ENCODE assay signal across 19 cellular contexts in genomic region chr7:28621369-28621807, GRCh38.
DNase-seq lines count a peak whose midpoint lies in the region; ATAC-seq and TF ChIP-seq lines count a peak whose summit lies in the region.
"Had no signal": no experiment of that assay in that cellular context is flagged by ENCODE, and none has a peak within 500 bp of the region (broad histone marks: within the 10 kb centered on the region; RNA-seq: fewer than 3 reads in every experiment).

No MANE protein-coding gene starts in this region.

- H3K9me3 ChIP-seq in heart right ventricle (no peaks in the 10 kb centered on the region), transverse colon (no peaks in the 10 kb centered on the region)
- H3K9me3 ChIP-seq: lower lobe of right lung, upper lobe of left lung had no signal

- intact Hi-C loops in Right ventricle myocardium inferior (cut with DNase I) (no loop called here), cardiac septum (cut with DNase I) (loop anchor here (5.0 to 10.0 kb wide), 3 partner anchors 66 to 327 kb away; partner anchors contain the start of gene CREB5), heart right ventricle (cut with DNase I) (loop anchor here in 7 of 10 donors (5.0 to 10.0 kb wide), 8 partner anchors 63 to 327 kb away; no protein-coding TSS in a partner anchor), transverse colon (cut with DNase I; ENCODE audit: low total_unique reads) (no loop called here)

- in situ Hi-C loops in transverse colon (cut with MboI; ENCODE audit: low pct_ligation_motif_present in 1 of 4, low pct_unique_long_range_greater_than_20kb in 1 of 4, low sequenced_read_pairs in 3 of 4), result loop anchor here in 1 of 4 donors (25.0 kb wide), 1 partner anchor 234 kb away; no protein-coding TSS in a partner anchor

- TF ChIP-seq CTCF in heart right ventricle (IDR thresholded peaks at IDR 0.05) (no peak), transverse colon (IDR thresholded peaks at IDR 0.05) (no peak), coronary artery (IDR thresholded peaks at IDR 0.05) (no peak)

- 51 to 67% methylated on average over 6 of the region's 6 CpGs for WGBS in heart right ventricle, 2 donors
- WGBS in transverse colon (ENCODE audit: low coverage in 1 of 2), 2 donors, result 66 to 76% methylated on average over 5 to 6 of the region's 6 CpGs

- TF ChIP-seq EP300 in transverse colon (IDR thresholded peaks at IDR 0.05; ENCODE audit: low read depth), result no peak

- H3K36me3 ChIP-seq in heart right ventricle (no peaks in the 10 kb centered on the region), transverse colon (no peaks in the 10 kb centered on the region)
- H3K36me3 ChIP-seq: lower lobe of right lung, upper lobe of left lung had no signal

- DNase-seq in Right ventricle myocardium inferior (ENCODE audit: missing footprints), result no peak
- DNase-seq in cardiac septum (ENCODE audit: low spot score), result no peak
- no peak for DNase-seq in heart right ventricle
- DNase-seq in transverse colon, result no peak
- DNase-seq in OCI-M2 (lab: John Stamatoyannopoulos, UW; ENCODE audit: unreplicated experiment), result no peak
- DNase-seq in coronary artery (ENCODE audit: low spot score), result no peak
- DNase-seq: activated naive CD4-positive, alpha-beta T cell; DND-41; lower lobe of right lung; naive B cell; NCI-H1436; NCI-H446; posterior cingulate gyrus; upper lobe of left lung had no signal

- peak overlapping the region in 8 of 10 donors; percentile 3 to 84 (median 78) for H3K27ac ChIP-seq in heart right ventricle
- no peak overlapping the region for H3K27ac ChIP-seq in transverse colon
- peak overlapping the region in 1 of 2 donors; percentile 59 for H3K27ac ChIP-seq in coronary artery
- H3K27ac ChIP-seq: C4-2B, epithelial cell of prostate, lower lobe of right lung, upper lobe of left lung had no signal

- no peaks in the 10 kb centered on the region for H3K27me3 ChIP-seq in heart right ventricle
- H3K27me3 ChIP-seq in transverse colon, result no peaks in the 10 kb centered on the region
- H3K27me3 ChIP-seq: upper lobe of left lung had no signal

- ATAC-seq in Right ventricle myocardium inferior (peak; percentile 12), HG03066 (IDR thresholded peaks at IDR 0.05; ENCODE audit: low read depth, unreplicated experiment) (peak; percentile 68), heart right ventricle (peak in 7 of 8 donors; percentile 36 to 77 (median 69)), HG03039 (IDR thresholded peaks at IDR 0.05; ENCODE audit: unreplicated experiment) (no peak)
- ATAC-seq: lower lobe of right lung; stimulated activated memory B cell treated with anti-CD40 and anti-IgM and Interleukin-4, amounts not matched to agents 10 μg/mL and 1 μg/mL and 100 μg/mL, for 72 hours had no signal

- TF ChIP-seq POLR2A in transverse colon (IDR thresholded peaks at IDR 0.05), result no peak

- H3K4me1 ChIP-seq in heart right ventricle, result peaks cover 0 to 72% (median 45%) of the 10 kb centered on the region in 9 donors
- peaks cover 0 to 4% (median 0%) of the 10 kb centered on the region in 4 donors for H3K4me1 ChIP-seq in transverse colon
- H3K4me1 ChIP-seq: lower lobe of right lung had no signal

- no peak overlapping the region for H3K4me3 ChIP-seq in heart right ventricle
- no peak overlapping the region for H3K4me3 ChIP-seq in transverse colon
- H3K4me3 ChIP-seq in coronary artery, result no peak overlapping the region
- H3K4me3 ChIP-seq: lower lobe of right lung, upper lobe of left lung had no signal

Comparison
In these comparisons a context has a peak if more than half of its experiments do, and no peak if none do; other contexts are left out.
1. intact Hi-C loops: an anchor here in cardiac septum (5.0 to 10.0 kb wide) and heart right ventricle (5.0 to 10.0 kb wide); none called in Right ventricle myocardium inferior and transverse colon.
2. H3K27ac ChIP-seq: peak in heart right ventricle (8 of 10); none in transverse colon (0 of 4).